Comparison of ENCODE assay signal across 1 cellular context in the genomic region with DNA sequence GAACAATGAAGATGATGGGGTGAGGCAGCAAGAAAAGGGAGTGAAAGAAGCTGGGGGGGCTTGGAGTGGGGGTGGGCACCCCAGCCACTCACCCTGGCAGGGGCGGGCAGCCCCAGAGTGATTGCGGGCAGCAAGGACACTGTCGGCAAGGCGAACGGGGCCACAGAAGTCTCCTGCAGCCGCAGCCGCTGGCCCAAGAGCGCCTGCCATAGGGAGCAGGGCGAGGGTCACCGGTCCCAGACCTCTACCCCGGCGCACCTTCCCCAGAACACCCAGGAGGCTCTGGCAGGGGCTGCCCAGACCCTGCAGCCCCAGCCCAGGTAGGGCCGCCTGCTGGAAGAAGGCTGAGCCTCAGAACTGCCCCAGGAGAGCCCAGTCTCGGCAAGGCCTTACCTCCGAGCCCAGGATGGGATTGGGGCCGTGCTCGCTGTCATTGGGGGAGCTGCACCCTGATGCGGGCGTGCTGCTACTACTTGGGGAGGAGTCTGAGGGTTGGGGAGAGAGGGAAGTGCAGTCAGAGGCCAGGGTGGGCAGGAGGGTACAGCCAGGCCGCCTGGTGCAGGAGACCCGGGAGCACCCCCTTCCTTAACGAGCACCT.
TF ChIP-seq lines count a peak whose summit lies in the region.

No MANE protein-coding gene starts in this region.

TF ChIP-seq in GM12878, 131 proteins besides CTCF, POLR2A, EP300 and RAD21:
- TF ChIP-seq CHD2 (IDR thresholded peaks at IDR 0.05; ENCODE audit: borderline replicate concordance, low read depth, low read length) (no peak), NFYA (IDR thresholded peaks at IDR 0.05; ENCODE audit: borderline replicate concordance, low read depth, low read length) (no peak), HDGF (IDR thresholded peaks at IDR 0.05) (no peak), ZNF622 (IDR thresholded peaks at IDR 0.05) (no peak), SREBF2 (IDR thresholded peaks at IDR 0.05; ENCODE audit: low read length) (no peak), SUZ12 (IDR thresholded peaks at IDR 0.05; ENCODE audit: unreplicated experiment) (no peak), MTA2 (IDR thresholded peaks at IDR 0.05; ENCODE audit: low read depth) (no peak), BRCA1 (IDR thresholded peaks at IDR 0.05; ENCODE audit: low read depth, low read length) (no peak), RAD51 (IDR thresholded peaks at IDR 0.05) (no peak), NFXL1 (IDR thresholded peaks at IDR 0.05; ENCODE audit: borderline replicate concordance) (no peak), WRNIP1 (IDR thresholded peaks at IDR 0.05; ENCODE audit: borderline replicate concordance, low read depth, low read length) (no peak), MYB (IDR thresholded peaks at IDR 0.05; ENCODE audit: borderline replicate concordance, low read depth, low read length) (no peak), ZBED1 (IDR thresholded peaks at IDR 0.05; ENCODE audit: borderline replicate concordance) (no peak), YBX1 (IDR thresholded peaks at IDR 0.05) (no peak), TCF12 (IDR thresholded peaks at IDR 0.05; ENCODE audit: low read depth, low read length) (no peak)
- TF ChIP-seq, protein P1, sequence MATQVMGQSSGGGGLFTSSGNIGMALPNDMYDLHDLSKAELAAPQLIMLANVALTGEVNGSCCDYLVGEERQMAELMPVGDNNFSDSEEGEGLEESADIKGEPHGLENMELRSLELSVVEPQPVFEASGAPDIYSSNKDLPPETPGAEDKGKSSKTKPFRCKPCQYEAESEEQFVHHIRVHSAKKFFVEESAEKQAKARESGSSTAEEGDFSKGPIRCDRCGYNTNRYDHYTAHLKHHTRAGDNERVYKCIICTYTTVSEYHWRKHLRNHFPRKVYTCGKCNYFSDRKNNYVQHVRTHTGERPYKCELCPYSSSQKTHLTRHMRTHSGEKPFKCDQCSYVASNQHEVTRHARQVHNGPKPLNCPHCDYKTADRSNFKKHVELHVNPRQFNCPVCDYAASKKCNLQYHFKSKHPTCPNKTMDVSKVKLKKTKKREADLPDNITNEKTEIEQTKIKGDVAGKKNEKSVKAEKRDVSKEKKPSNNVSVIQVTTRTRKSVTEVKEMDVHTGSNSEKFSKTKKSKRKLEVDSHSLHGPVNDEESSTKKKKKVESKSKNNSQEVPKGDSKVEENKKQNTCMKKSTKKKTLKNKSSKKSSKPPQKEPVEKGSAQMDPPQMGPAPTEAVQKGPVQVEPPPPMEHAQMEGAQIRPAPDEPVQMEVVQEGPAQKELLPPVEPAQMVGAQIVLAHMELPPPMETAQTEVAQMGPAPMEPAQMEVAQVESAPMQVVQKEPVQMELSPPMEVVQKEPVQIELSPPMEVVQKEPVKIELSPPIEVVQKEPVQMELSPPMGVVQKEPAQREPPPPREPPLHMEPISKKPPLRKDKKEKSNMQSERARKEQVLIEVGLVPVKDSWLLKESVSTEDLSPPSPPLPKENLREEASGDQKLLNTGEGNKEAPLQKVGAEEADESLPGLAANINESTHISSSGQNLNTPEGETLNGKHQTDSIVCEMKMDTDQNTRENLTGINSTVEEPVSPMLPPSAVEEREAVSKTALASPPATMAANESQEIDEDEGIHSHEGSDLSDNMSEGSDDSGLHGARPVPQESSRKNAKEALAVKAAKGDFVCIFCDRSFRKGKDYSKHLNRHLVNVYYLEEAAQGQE (IDR thresholded peaks at IDR 0.05; ENCODE audit: low read depth, low read length), result no peak
- TF ChIP-seq, protein P2, sequence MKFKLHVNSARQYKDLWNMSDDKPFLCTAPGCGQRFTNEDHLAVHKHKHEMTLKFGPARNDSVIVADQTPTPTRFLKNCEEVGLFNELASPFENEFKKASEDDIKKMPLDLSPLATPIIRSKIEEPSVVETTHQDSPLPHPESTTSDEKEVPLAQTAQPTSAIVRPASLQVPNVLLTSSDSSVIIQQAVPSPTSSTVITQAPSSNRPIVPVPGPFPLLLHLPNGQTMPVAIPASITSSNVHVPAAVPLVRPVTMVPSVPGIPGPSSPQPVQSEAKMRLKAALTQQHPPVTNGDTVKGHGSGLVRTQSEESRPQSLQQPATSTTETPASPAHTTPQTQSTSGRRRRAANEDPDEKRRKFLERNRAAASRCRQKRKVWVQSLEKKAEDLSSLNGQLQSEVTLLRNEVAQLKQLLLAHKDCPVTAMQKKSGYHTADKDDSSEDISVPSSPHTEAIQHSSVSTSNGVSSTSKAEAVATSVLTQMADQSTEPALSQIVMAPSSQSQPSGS (IDR thresholded peaks at IDR 0.05; ENCODE audit: low read length), result no peak
- TF ChIP-seq, protein P3, sequence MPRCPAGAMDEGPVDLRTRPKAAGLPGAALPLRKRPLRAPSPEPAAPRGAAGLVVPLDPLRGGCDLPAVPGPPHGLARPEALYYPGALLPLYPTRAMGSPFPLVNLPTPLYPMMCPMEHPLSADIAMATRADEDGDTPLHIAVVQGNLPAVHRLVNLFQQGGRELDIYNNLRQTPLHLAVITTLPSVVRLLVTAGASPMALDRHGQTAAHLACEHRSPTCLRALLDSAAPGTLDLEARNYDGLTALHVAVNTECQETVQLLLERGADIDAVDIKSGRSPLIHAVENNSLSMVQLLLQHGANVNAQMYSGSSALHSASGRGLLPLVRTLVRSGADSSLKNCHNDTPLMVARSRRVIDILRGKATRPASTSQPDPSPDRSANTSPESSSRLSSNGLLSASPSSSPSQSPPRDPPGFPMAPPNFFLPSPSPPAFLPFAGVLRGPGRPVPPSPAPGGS (IDR thresholded peaks at IDR 0.05; ENCODE audit: borderline replicate concordance, insufficient read depth, low read depth, low read length, poor library complexity, severe bottlenecking), result no peak
- TF ChIP-seq, protein P4, sequence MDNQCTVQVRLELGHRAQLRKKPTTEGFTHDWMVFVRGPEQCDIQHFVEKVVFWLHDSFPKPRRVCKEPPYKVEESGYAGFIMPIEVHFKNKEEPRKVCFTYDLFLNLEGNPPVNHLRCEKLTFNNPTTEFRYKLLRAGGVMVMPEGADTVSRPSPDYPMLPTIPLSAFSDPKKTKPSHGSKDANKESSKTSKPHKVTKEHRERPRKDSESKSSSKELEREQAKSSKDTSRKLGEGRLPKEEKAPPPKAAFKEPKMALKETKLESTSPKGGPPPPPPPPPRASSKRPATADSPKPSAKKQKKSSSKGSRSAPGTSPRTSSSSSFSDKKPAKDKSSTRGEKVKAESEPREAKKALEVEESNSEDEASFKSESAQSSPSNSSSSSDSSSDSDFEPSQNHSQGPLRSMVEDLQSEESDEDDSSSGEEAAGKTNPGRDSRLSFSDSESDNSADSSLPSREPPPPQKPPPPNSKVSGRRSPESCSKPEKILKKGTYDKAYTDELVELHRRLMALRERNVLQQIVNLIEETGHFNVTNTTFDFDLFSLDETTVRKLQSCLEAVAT (IDR thresholded peaks at IDR 0.05), result no peak
